15 cellular contexts compared by ENCODE assay signal in genomic region chr6:24859132-24859531, GRCh38.
A peak's percentile ranks its signal among the peaks of the same experiment; 100 is the strongest.
DNase-seq lines count a peak whose midpoint lies in the region; ATAC-seq and TF ChIP-seq lines count a peak whose summit lies in the region.
"Had no signal": no experiment of that assay in that cellular context is flagged by ENCODE, and none has a peak within 500 bp of the region (broad histone marks: within the 10 kb centered on the region; RNA-seq: fewer than 3 reads in every experiment).

No MANE protein-coding gene starts in this region.

- POLR2A ChIA-PET in activated naive CD8-positive, alpha-beta T cell treated with anti-CD3 and anti-CD28 coated beads, Interleukin-2, amount 10 ng/mL, durations not matched to agents 7 days and 5 days (lab: Charles Lee) = interaction anchor here (0.9 to 3.6 kb wide), 6 partner anchors 62 to 158 kb away, joined by 3 to 16 read pairs (median 8); no protein-coding TSS in a partner anchor

- H3K79me2 ChIP-seq in Karpas-422 (ENCODE audit: low read length) = peaks cover 17% of the 10 kb centered on the region

- H3K4me3 ChIP-seq in Karpas-422 (ENCODE audit: low read length) (no peak overlapping the region), neutrophil (ENCODE audit: low read depth in 1 of 2, low read length in 1 of 2) (peak overlapping the region; percentile 26 to 45)
- H3K4me3 ChIP-seq: heart left ventricle, right lobe of liver, testis had no signal

- no peak overlapping the region for H3K9ac ChIP-seq in Karpas-422 (ENCODE audit: low read length)

- H3K27ac ChIP-seq in Karpas-422 (ENCODE audit: low read length) (peak overlapping the region; percentile 93), neutrophil (peak overlapping the region; percentile 97)
- H3K27ac ChIP-seq: testis had no signal

- H3K27me3 ChIP-seq in Karpas-422 (ENCODE audit: low read length) = no peaks in the 10 kb centered on the region
- no peaks in the 10 kb centered on the region for H3K27me3 ChIP-seq in neutrophil
- H3K27me3 ChIP-seq: heart left ventricle, right lobe of liver, testis had no signal

- H2AFZ ChIP-seq in Karpas-422 (ENCODE audit: low read length) = no peak overlapping the region

- H3K4me3 Mint-ChIP-seq in activated CD8-positive, alpha-beta memory T cell treated with anti-CD3 and anti-CD28 coated beads, Interleukin-2, amount 10 ng/mL, durations not matched to agents 7 days and 5 days = no peak overlapping the region
- peak overlapping the region; percentile 2 for H3K4me3 Mint-ChIP-seq in activated naive CD8-positive, alpha-beta T cell treated with anti-CD3 and anti-CD28 coated beads, Interleukin-2, amount 10 ng/mL, durations not matched to agents 7 days and 5 days
- H3K4me3 Mint-ChIP-seq: nephron, WTC11 had no signal

- peaks cover 64% of the 10 kb centered on the region for H3K36me3 Mint-ChIP-seq in activated CD8-positive, alpha-beta memory T cell treated with anti-CD3 and anti-CD28 coated beads, Interleukin-2, amount 10 ng/mL, durations not matched to agents 7 days and 5 days
- H3K36me3 Mint-ChIP-seq in activated naive CD8-positive, alpha-beta T cell treated with anti-CD3 and anti-CD28 coated beads, Interleukin-2, amount 10 ng/mL, durations not matched to agents 7 days and 5 days = peaks cover 47% of the 10 kb centered on the region

- H4K20me1 ChIP-seq in Karpas-422 (ENCODE audit: insufficient read depth, low read depth, low read length) = no peaks in the 10 kb centered on the region

- H3K27me3 Mint-ChIP-seq in activated CD8-positive, alpha-beta memory T cell treated with anti-CD3 and anti-CD28 coated beads, Interleukin-2, amount 10 ng/mL, durations not matched to agents 7 days and 5 days = no peaks in the 10 kb centered on the region
- H3K27me3 Mint-ChIP-seq in activated naive CD8-positive, alpha-beta T cell treated with anti-CD3 and anti-CD28 coated beads, Interleukin-2, amount 10 ng/mL, durations not matched to agents 7 days and 5 days = no peaks in the 10 kb centered on the region

- ATAC-seq in activated CD8-positive, alpha-beta memory T cell treated with anti-CD3 and anti-CD28 coated beads, Interleukin-2, amount 10 ng/mL, durations not matched to agents 7 days and 5 days = no peak
- no peak for ATAC-seq in activated naive CD8-positive, alpha-beta T cell treated with anti-CD3 and anti-CD28 coated beads, Interleukin-2, amount 10 ng/mL, durations not matched to agents 7 days and 5 days (ENCODE audit: low read depth)
- ATAC-seq: SK-N-SH treated with all-trans-retinoic acid at 6 μM for 48 hours, WTC11 had no signal

- peak overlapping the region; percentile 61 for H3K4me2 ChIP-seq in Karpas-422 (ENCODE audit: low read depth, low read length, poor library complexity, severe bottlenecking)

- no peaks in the 10 kb centered on the region for H3K9me3 Mint-ChIP-seq in activated CD8-positive, alpha-beta memory T cell treated with anti-CD3 and anti-CD28 coated beads, Interleukin-2, amount 10 ng/mL, durations not matched to agents 7 days and 5 days (ENCODE audit: low read depth)
- no peaks in the 10 kb centered on the region for H3K9me3 Mint-ChIP-seq in activated naive CD8-positive, alpha-beta T cell treated with anti-CD3 and anti-CD28 coated beads, Interleukin-2, amount 10 ng/mL, durations not matched to agents 7 days and 5 days
- H3K9me3 Mint-ChIP-seq: nephron, WTC11 had no signal

- H3K27ac Mint-ChIP-seq in activated CD8-positive, alpha-beta memory T cell treated with anti-CD3 and anti-CD28 coated beads, Interleukin-2, amount 10 ng/mL, durations not matched to agents 7 days and 5 days = peak overlapping the region; percentile 88
- H3K27ac Mint-ChIP-seq in activated naive CD8-positive, alpha-beta T cell treated with anti-CD3 and anti-CD28 coated beads, Interleukin-2, amount 10 ng/mL, durations not matched to agents 7 days and 5 days = peak overlapping the region; percentile 84
- H3K27ac Mint-ChIP-seq: nephron, WTC11 had no signal

- peaks cover 60% of the 10 kb centered on the region for H3K36me3 ChIP-seq in Karpas-422 (ENCODE audit: insufficient read depth, low read length)
- peaks cover 98% of the 10 kb centered on the region for H3K36me3 ChIP-seq in neutrophil
- H3K36me3 ChIP-seq: right lobe of liver had no signal

- peaks cover 94% of the 10 kb centered on the region for H3K4me1 ChIP-seq in Karpas-422 (ENCODE audit: low read length)
- H3K4me1 ChIP-seq in neutrophil (ENCODE audit: control insufficient read depth in 1 of 2, insufficient read depth in 1 of 2, low read depth in 1 of 2, low read length in 1 of 2) = peaks cover 62 to 72% of the 10 kb centered on the region in 2 experiments

- DNase-seq in activated CD8-positive, alpha-beta memory T cell treated with anti-CD3 and anti-CD28 coated beads, Interleukin-2, amount 10 ng/mL, durations not matched to agents 7 days and 5 days = peak; percentile 16
- no peak for DNase-seq in activated CD8-positive, alpha-beta memory T cell treated with anti-CD3 and anti-CD28 coated beads for 24 hours
- DNase-seq in Karpas-422 = no peak
- no peak for DNase-seq in activated naive CD8-positive, alpha-beta T cell treated with anti-CD3 and anti-CD28 coated beads, Interleukin-2, amount 10 ng/mL, durations not matched to agents 7 days and 5 days
- no peak for DNase-seq in G401 (ENCODE audit: low spot score)
- DNase-seq in HT-29 (ENCODE audit: low spot score) = no peak
- no peak for DNase-seq in DMS53 (lab: John Stamatoyannopoulos, UW)
- DNase-seq: DMS 273 treated with DMSO at 0.1 percent for 48 hours, heart left ventricle, right lobe of liver, testis had no signal

- CTCF ChIA-PET in activated CD8-positive, alpha-beta memory T cell treated with anti-CD3 and anti-CD28 coated beads, Interleukin-2, amount 10 ng/mL, durations not matched to agents 7 days and 5 days (lab: Charles Lee) = interaction anchor here (1.3 to 6.5 kb wide), 6 partner anchors 10 to 167 kb away, joined by 3 to 119 read pairs (median 56); partner anchors contain the start of gene RIPOR2

- TF ChIP-seq CTCF in neutrophil (IDR thresholded peaks at IDR 0.05) = no peak

- in situ Hi-C loops in G401 (cut with HindIII; ENCODE audit: low sequenced_read_pairs) = no loop called here

- no peaks in the 10 kb centered on the region for H3K9me3 ChIP-seq in Karpas-422 (ENCODE audit: low read length)
- H3K9me3 ChIP-seq in neutrophil = peaks cover 5% of the 10 kb centered on the region
- H3K9me3 ChIP-seq: heart left ventricle, right lobe of liver, testis had no signal

- H3K4me1 Mint-ChIP-seq in activated CD8-positive, alpha-beta memory T cell treated with anti-CD3 and anti-CD28 coated beads, Interleukin-2, amount 10 ng/mL, durations not matched to agents 7 days and 5 days = peaks cover 71% of the 10 kb centered on the region
- peaks cover 74% of the 10 kb centered on the region for H3K4me1 Mint-ChIP-seq in activated naive CD8-positive, alpha-beta T cell treated with anti-CD3 and anti-CD28 coated beads, Interleukin-2, amount 10 ng/mL, durations not matched to agents 7 days and 5 days

- H3K9me2 ChIP-seq in Karpas-422 (replicated peaks; ENCODE audit: insufficient read depth, low read length) = no peaks in the 10 kb centered on the region
